Comparison of ENCODE assay signal across 1 cellular context in the genomic region with DNA sequence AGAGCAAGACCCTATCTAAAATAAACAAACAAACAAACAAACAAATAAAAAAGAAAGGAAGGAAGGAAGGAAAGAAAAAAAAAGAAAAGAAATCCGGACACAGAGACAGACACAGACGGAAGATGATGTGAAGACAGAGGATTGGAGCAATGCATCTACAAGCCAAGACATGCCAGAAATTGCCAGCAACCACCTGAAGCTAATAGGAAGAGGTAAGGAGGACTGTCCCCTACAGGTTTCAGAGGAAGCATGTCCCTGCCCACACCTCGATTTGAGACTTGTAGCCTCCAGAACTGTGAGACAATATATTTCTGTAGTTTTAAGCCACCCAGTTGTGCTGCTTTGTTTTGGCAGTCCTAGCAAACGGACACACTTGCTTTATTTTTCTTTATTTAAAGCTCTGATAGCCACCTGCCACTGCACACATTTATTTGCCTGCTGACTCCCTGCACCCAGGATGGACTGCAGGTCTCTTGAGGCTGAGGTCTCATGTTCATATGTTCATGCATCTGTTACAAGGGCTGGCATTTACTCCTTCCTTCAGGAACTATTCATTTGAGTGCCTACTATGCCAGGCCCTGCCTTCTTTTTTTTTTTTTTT.
TF ChIP-seq lines count a peak whose summit lies in the region.

No MANE protein-coding gene starts in this region.

TF ChIP-seq in K562, 482 proteins besides CTCF, POLR2A, EP300 and RAD21:
- TF ChIP-seq SRSF9 (IDR thresholded peaks at IDR 0.05; ENCODE audit: borderline replicate concordance, low read depth, low read length) (no peak), ZBTB7A (IDR thresholded peaks at IDR 0.05; ENCODE audit: borderline replicate concordance, control insufficient read depth, low read depth, low read length) (no peak), RCOR1 (IDR thresholded peaks at IDR 0.05; ENCODE audit: borderline replicate concordance in 1 of 2, low read depth in 2 of 2, low read length in 2 of 2) (no peak), PRPF4 (IDR thresholded peaks at IDR 0.05; ENCODE audit: insufficient read depth, low read depth, low read length, poor library complexity, severe bottlenecking) (no peak), HMGN3 (IDR thresholded peaks at IDR 0.05; ENCODE audit: borderline replicate concordance, extremely low read depth, insufficient read length, low read depth, low read length) (no peak), RFX1 (IDR thresholded peaks at IDR 0.05) (0 out of 2 replicates have a peak, but pooled peaks have one; percentile 6), FOXJ2 (tag; IDR thresholded peaks at IDR 0.05) (no peak)
- TF ChIP-seq, protein P1, sequence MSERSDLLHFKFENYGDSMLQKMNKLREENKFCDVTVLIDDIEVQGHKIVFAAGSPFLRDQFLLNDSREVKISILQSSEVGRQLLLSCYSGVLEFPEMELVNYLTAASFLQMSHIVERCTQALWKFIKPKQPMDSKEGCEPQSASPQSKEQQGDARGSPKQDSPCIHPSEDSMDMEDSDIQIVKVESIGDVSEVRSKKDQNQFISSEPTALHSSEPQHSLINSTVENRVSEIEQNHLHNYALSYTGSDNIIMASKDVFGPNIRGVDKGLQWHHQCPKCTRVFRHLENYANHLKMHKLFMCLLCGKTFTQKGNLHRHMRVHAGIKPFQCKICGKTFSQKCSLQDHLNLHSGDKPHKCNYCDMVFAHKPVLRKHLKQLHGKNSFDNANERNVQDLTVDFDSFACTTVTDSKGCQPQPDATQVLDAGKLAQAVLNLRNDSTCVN (CRISPR knock-in tag; IDR thresholded peaks at IDR 0.05) = no peak
- TF ChIP-seq, protein P2, sequence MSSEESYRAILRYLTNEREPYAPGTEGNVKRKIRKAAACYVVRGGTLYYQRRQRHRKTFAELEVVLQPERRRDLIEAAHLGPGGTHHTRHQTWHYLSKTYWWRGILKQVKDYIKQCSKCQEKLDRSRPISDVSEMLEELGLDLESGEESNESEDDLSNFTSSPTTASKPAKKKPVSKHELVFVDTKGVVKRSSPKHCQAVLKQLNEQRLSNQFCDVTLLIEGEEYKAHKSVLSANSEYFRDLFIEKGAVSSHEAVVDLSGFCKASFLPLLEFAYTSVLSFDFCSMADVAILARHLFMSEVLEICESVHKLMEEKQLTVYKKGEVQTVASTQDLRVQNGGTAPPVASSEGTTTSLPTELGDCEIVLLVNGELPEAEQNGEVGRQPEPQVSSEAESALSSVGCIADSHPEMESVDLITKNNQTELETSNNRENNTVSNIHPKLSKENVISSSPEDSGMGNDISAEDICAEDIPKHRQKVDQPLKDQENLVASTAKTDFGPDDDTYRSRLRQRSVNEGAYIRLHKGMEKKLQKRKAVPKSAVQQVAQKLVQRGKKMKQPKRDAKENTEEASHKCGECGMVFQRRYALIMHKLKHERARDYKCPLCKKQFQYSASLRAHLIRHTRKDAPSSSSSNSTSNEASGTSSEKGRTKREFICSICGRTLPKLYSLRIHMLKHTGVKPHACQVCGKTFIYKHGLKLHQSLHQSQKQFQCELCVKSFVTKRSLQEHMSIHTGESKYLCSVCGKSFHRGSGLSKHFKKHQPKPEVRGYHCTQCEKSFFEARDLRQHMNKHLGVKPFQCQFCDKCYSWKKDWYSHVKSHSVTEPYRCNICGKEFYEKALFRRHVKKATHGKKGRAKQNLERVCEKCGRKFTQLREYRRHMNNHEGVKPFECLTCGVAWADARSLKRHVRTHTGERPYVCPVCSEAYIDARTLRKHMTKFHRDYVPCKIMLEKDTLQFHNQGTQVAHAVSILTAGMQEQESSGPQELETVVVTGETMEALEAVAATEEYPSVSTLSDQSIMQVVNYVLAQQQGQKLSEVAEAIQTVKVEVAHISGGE (CRISPR knock-in tag; IDR thresholded peaks at IDR 0.05) = peak in 1 of 3 experiments; percentile 77; a peak in 1 of 6 replicates
